In the genomic region with DNA sequence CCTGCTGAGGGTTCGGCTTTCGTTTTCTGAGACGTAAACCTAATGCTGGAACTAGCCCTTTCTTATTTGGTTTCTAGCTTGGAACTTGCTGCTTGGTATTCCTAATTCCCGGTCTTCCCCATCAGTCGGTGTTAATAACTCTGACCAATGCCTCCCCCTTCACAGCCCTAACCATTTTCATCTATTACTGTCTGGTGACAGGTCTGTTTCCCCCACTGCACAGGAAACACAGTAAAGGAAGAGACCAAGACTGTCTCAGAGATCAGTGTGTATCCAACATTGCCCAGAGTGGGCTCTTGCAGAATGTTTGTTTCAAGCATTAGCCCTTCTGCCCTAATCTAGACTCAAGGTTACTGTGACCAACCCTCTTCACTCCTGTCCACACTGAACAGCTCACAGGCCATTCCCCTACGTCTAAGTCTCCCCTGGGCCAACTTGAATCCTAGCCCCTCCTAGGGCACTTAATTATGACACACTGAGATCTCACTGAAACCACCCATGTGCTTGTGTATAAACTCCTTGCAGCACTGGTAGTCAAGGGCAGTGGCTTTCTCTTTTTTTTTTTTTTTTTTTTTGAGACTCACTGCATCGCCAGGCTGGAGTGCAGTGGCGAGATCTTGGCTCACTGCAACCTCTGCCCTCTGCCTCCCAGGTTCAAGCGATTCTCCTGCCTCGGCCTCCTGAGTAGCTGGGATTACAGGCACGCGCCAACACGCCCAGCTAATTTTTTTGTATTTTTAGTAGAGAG, we compare ENCODE assay signal across 8 cellular contexts. TPM values are rescaled to one million over a fixed set of nuclear protein-coding genes. Genes with fewer than 3 reads are reported as not detected.
DNase-seq lines count a peak whose midpoint lies in the region; ATAC-seq and TF ChIP-seq lines count a peak whose summit lies in the region.

No MANE protein-coding gene starts in this region.

- H3K9me3 ChIP-seq in CD4-positive, CD25-positive, alpha-beta regulatory T cell (ENCODE audit: control insufficient read depth in 2 of 2, low read length in 2 of 2): no peaks in the 10 kb centered on the region
- H3K9me3 ChIP-seq in neural progenitor cell (ENCODE audit: low read depth): no peaks in the 10 kb centered on the region

- peaks cover 8% of the 10 kb centered on the region for H3K36me3 Mint-ChIP-seq in CD4-positive, CD25-positive, alpha-beta regulatory T cell
- H3K36me3 Mint-ChIP-seq in chondrocyte (ENCODE audit: low read depth) (no peaks in the 10 kb centered on the region), neural progenitor cell (no peaks in the 10 kb centered on the region)

- no peak overlapping the region for H3K4me2 ChIP-seq in neural progenitor cell

- no peak for ATAC-seq in CD4-positive, CD25-positive, alpha-beta regulatory T cell (ENCODE audit: low read depth in 2 of 2)
- ATAC-seq in HG03521 (IDR thresholded peaks at IDR 0.05; ENCODE audit: unreplicated experiment) (no peak), GM18907 (IDR thresholded peaks at IDR 0.05; ENCODE audit: unreplicated experiment) (no peak), HG03135 (IDR thresholded peaks at IDR 0.05; ENCODE audit: unreplicated experiment) (no peak)

- no peak overlapping the region for H3K4me3 ChIP-seq in CD4-positive, CD25-positive, alpha-beta regulatory T cell (ENCODE audit: low read depth, low read length)
- H3K4me3 ChIP-seq in neural progenitor cell: no peak overlapping the region

- peak overlapping the region in 3 of 4 donors; percentile 37 to 80 (median 74) for H3K4me3 Mint-ChIP-seq in CD4-positive, CD25-positive, alpha-beta regulatory T cell
- H3K4me3 Mint-ChIP-seq in chondrocyte (ENCODE audit: unreplicated experiment) (no peak overlapping the region), neural progenitor cell (peak overlapping the region; percentile 63)

- no peak overlapping the region for H3K9ac ChIP-seq in neural progenitor cell

- no peak for DNase-seq in CD4-positive, CD25-positive, alpha-beta regulatory T cell
- DNase-seq in LHCN-M2 (ENCODE audit: low read depth) (peak; percentile 12), chondrocyte (ENCODE audit: low spot score) (peak; percentile 6), neural progenitor cell (ENCODE audit: low spot score) (no peak)
- DNase-seq in stimulated activated CD8-positive, alpha-beta memory T cell treated with anti-CD3 and anti-CD28 coated beads, Interleukin-4, amount 100 ng/mL, for 48 hours: no peak

- H3K4me1 Mint-ChIP-seq in CD4-positive, CD25-positive, alpha-beta regulatory T cell: peaks cover 12 to 44% (median 19%) of the 10 kb centered on the region in 4 donors
- H3K4me1 Mint-ChIP-seq in chondrocyte (ENCODE audit: low read depth) (peaks cover 26% of the 10 kb centered on the region), neural progenitor cell (peaks cover 33% of the 10 kb centered on the region)

- peaks cover 0 to 2% (median 0%) of the 10 kb centered on the region in 7 donors for H3K9me3 Mint-ChIP-seq in CD4-positive, CD25-positive, alpha-beta regulatory T cell
- H3K9me3 Mint-ChIP-seq in chondrocyte (ENCODE audit: low read depth) (no peaks in the 10 kb centered on the region), neural progenitor cell (peaks cover 2% of the 10 kb centered on the region)

- H3K36me3 ChIP-seq in CD4-positive, CD25-positive, alpha-beta regulatory T cell (ENCODE audit: control insufficient read depth, insufficient read depth, low read length): peaks cover 3% of the 10 kb centered on the region
- no peaks in the 10 kb centered on the region for H3K36me3 ChIP-seq in neural progenitor cell

- H3K27ac ChIP-seq in CD4-positive, CD25-positive, alpha-beta regulatory T cell (ENCODE audit: insufficient read depth, low read length, poor library complexity, severe bottlenecking): peak overlapping the region; percentile 95
- H3K27ac ChIP-seq in neural progenitor cell: no peak overlapping the region

- peaks cover 26% of the 10 kb centered on the region for H3F3A ChIP-seq in neural progenitor cell (ENCODE audit: low read depth)

- no peak overlapping the region for H2AFZ ChIP-seq in neural progenitor cell (replicated peaks)

- H3K27me3 ChIP-seq in CD4-positive, CD25-positive, alpha-beta regulatory T cell (ENCODE audit: control insufficient read depth, insufficient read depth, low read length): no peaks in the 10 kb centered on the region
- no peaks in the 10 kb centered on the region for H3K27me3 ChIP-seq in neural progenitor cell

- no peaks in the 10 kb centered on the region for H3K27me3 Mint-ChIP-seq in CD4-positive, CD25-positive, alpha-beta regulatory T cell
- H3K27me3 Mint-ChIP-seq in chondrocyte (ENCODE audit: low read depth) (no peaks in the 10 kb centered on the region), neural progenitor cell (ENCODE audit: insufficient read depth, low read depth) (peaks cover 15% of the 10 kb centered on the region)

- peak overlapping the region; percentile 78 to 100 (median 100) for H3K27ac Mint-ChIP-seq in CD4-positive, CD25-positive, alpha-beta regulatory T cell
- peak overlapping the region; percentile 99 for H3K27ac Mint-ChIP-seq in chondrocyte (ENCODE audit: unreplicated experiment)
- H3K27ac Mint-ChIP-seq in neural progenitor cell: peak overlapping the region; percentile 95

- peaks cover 29% of the 10 kb centered on the region for H3K79me2 ChIP-seq in neural progenitor cell (ENCODE audit: low read depth)

- H3K4me1 ChIP-seq in CD4-positive, CD25-positive, alpha-beta regulatory T cell (ENCODE audit: control insufficient read depth, insufficient read depth, low read length, poor library complexity, severe bottlenecking): peaks cover 29% of the 10 kb centered on the region
- H3K4me1 ChIP-seq in neural progenitor cell: peaks cover 10% of the 10 kb centered on the region

- peaks cover 11% of the 10 kb centered on the region for H4K20me1 ChIP-seq in neural progenitor cell (ENCODE audit: low read depth)

- TF ChIP-seq CTCF in chondrocyte (IDR thresholded peaks at IDR 0.05) (no peak), neural progenitor cell (IDR thresholded peaks at IDR 0.05) (no peak)

RNA-seq across cellular contexts. Expression of gene AKT2, which starts 1.7 kb away (rescaled TPM):
- 193 TPM for total RNA-seq in CD4-positive, CD25-positive, alpha-beta regulatory T cell
- 10 to 100 TPM; 16.4 to 26.2 (median 24.8) TPM for polyA plus RNA-seq in CD4-positive, CD25-positive, alpha-beta regulatory T cell
- total RNA-seq in LHCN-M2 (2014; rRNA removed) (93.5 and 94.3 TPM in 2 replicates), chondrocyte (99.9 to 136 TPM (median 100 TPM) in 3 replicates), neural progenitor cell (ENCODE audit: low replicate concordance) (85.1 and 139 TPM in 2 replicates)
- polyA plus RNA-seq in LHCN-M2 (2012): 85.1 TPM

Comparison
In these comparisons a context has a peak if more than half of its experiments do, and no peak if none do; other contexts are left out.
1. DNase-seq: peak in LHCN-M2 (single experiment) and chondrocyte (single experiment); none in CD4-positive, CD25-positive, alpha-beta regulatory T cell (0 of 3), neural progenitor cell (single experiment) and stimulated activated CD8-positive, alpha-beta memory T cell treated with anti-CD3 and anti-CD28 coated beads, Interleukin-4, amount 100 ng/mL, for 48 hours (single experiment).
2. Peak in every context shown above with its lines, with median percentiles within 50 percentile points of each other: H3K27ac Mint-ChIP-seq.